Comparison of ENCODE assay signal across 8 cellular contexts in genomic region chr14:68979722-68980552, GRCh38. TPM values are rescaled to one million over a fixed set of nuclear protein-coding genes. Genes with fewer than 3 reads are reported as not detected.
DNase-seq lines count a peak whose midpoint lies in the region; ATAC-seq, FAIRE-seq and TF ChIP-seq lines count a peak whose summit lies in the region.

No MANE protein-coding gene starts in this region.

- H3K36me3 ChIP-seq in brain microvascular endothelial cell (replicated peaks) (peaks cover 30% of the 10 kb centered on the region), kidney (ENCODE audit: control insufficient read depth in 1 of 2, insufficient read depth in 2 of 2, low read length in 2 of 2) (no peaks in the 10 kb centered on the region)

- H3K4me3 ChIP-seq in brain microvascular endothelial cell (ENCODE audit: low read depth, low read length) (peak overlapping the region; percentile 96), kidney (ENCODE audit: low read length in 2 of 2) (peak overlapping the region; percentile 35 to 84)

- no peak for TF ChIP-seq POLR2A in erythroblast (IDR thresholded peaks at IDR 0.05; ENCODE audit: low read length)

- H3K9me3 Mint-ChIP-seq in T-helper 2 cell treated with Interferon-gamma antibody and Interleukin-4, amounts not matched to agents 5 μg/mL and 100 μg/mL, for 36 hours: no peaks in the 10 kb centered on the region
- H3K9me3 Mint-ChIP-seq in stimulated activated memory B cell treated with anti-CD40 and anti-IgM and Interleukin-4, amounts not matched to agents 10 μg/mL and 1 μg/mL and 100 μg/mL, for 72 hours: no peaks in the 10 kb centered on the region

- no peak for ATAC-seq in stimulated activated memory B cell treated with anti-CD40 and anti-IgM and Interleukin-4, amounts not matched to agents 10 μg/mL and 1 μg/mL and 100 μg/mL, for 72 hours

- no peaks in the 10 kb centered on the region for H3K9me3 ChIP-seq in kidney (ENCODE audit: control insufficient read depth in 1 of 2, low read length in 2 of 2)

- DNase-seq in T-helper 2 cell treated with Interferon-gamma antibody and Interleukin-4, amounts not matched to agents 5 μg/mL and 100 μg/mL, for 36 hours (ENCODE audit: low spot score): no peak
- DNase-seq in T-helper 2 cell: no peak
- peak; percentile 43 for DNase-seq in NCI-H345 treated with DMSO at 0.1 percent for 48 hours (lab: John Stamatoyannopoulos, UW; ENCODE audit: unreplicated experiment)
- DNase-seq in brain microvascular endothelial cell: no peak
- DNase-seq in kidney: peak; percentile 89
- no peak for DNase-seq in amygdala (lab: John Stamatoyannopoulos, UW)
- DNase-seq in erythroblast (lab: John Stamatoyannopoulos, UW): no peak

- H3K36me3 Mint-ChIP-seq in T-helper 2 cell treated with Interferon-gamma antibody and Interleukin-4, amounts not matched to agents 5 μg/mL and 100 μg/mL, for 36 hours (ENCODE audit: low read depth): peaks cover 20% of the 10 kb centered on the region
- H3K36me3 Mint-ChIP-seq in stimulated activated memory B cell treated with anti-CD40 and anti-IgM and Interleukin-4, amounts not matched to agents 10 μg/mL and 1 μg/mL and 100 μg/mL, for 72 hours: no peaks in the 10 kb centered on the region

- peak overlapping the region; percentile 46 to 58 for H3K9ac ChIP-seq in kidney (ENCODE audit: low read length in 2 of 2)

- in situ Hi-C loops in brain microvascular endothelial cell (cut with HindIII; ENCODE audit: low pct_ligation_motif_present, low sequenced_read_pairs): no loop called here

- peak overlapping the region; percentile 97 for H3K27ac ChIP-seq in brain microvascular endothelial cell
- peak overlapping the region; percentile 78 to 96 for H3K27ac ChIP-seq in kidney (ENCODE audit: low read depth in 2 of 2, low read length in 2 of 2)

- intact Hi-C loops in kidney (cut with DNase I): no loop called here

- H3K27ac Mint-ChIP-seq in T-helper 2 cell treated with Interferon-gamma antibody and Interleukin-4, amounts not matched to agents 5 μg/mL and 100 μg/mL, for 36 hours: peak overlapping the region; percentile 21
- no peak overlapping the region for H3K27ac Mint-ChIP-seq in stimulated activated memory B cell treated with anti-CD40 and anti-IgM and Interleukin-4, amounts not matched to agents 10 μg/mL and 1 μg/mL and 100 μg/mL, for 72 hours

- no peak for FAIRE-seq in kidney (lab: Jason Lieb, UNC)

- H3K4me3 Mint-ChIP-seq in T-helper 2 cell treated with Interferon-gamma antibody and Interleukin-4, amounts not matched to agents 5 μg/mL and 100 μg/mL, for 36 hours: peak overlapping the region; percentile 88
- H3K4me3 Mint-ChIP-seq in stimulated activated memory B cell treated with anti-CD40 and anti-IgM and Interleukin-4, amounts not matched to agents 10 μg/mL and 1 μg/mL and 100 μg/mL, for 72 hours: peak overlapping the region; percentile 77

- H3K4me1 ChIP-seq in kidney (ENCODE audit: control insufficient read depth in 1 of 2, insufficient read depth in 1 of 2, low read depth in 1 of 2, low read length in 2 of 2): peaks cover 5 to 6% of the 10 kb centered on the region in 2 donors

- no peaks in the 10 kb centered on the region for H3K27me3 ChIP-seq in brain microvascular endothelial cell (replicated peaks)

- peaks cover 24% of the 10 kb centered on the region for H3K4me1 Mint-ChIP-seq in T-helper 2 cell treated with Interferon-gamma antibody and Interleukin-4, amounts not matched to agents 5 μg/mL and 100 μg/mL, for 36 hours (ENCODE audit: low read depth)
- H3K4me1 Mint-ChIP-seq in stimulated activated memory B cell treated with anti-CD40 and anti-IgM and Interleukin-4, amounts not matched to agents 10 μg/mL and 1 μg/mL and 100 μg/mL, for 72 hours: peaks cover 14% of the 10 kb centered on the region

- TF ChIP-seq CTCF in brain microvascular endothelial cell (IDR thresholded peaks at IDR 0.05; ENCODE audit: low read depth, low read length, missing control alignments) (no peak), kidney (IDR thresholded peaks at IDR 0.05; ENCODE audit: borderline replicate concordance, extremely low read depth, insufficient read depth) (no peak)

- H3K27me3 Mint-ChIP-seq in T-helper 2 cell treated with Interferon-gamma antibody and Interleukin-4, amounts not matched to agents 5 μg/mL and 100 μg/mL, for 36 hours (ENCODE audit: low read depth): peaks cover 27% of the 10 kb centered on the region
- H3K27me3 Mint-ChIP-seq in stimulated activated memory B cell treated with anti-CD40 and anti-IgM and Interleukin-4, amounts not matched to agents 10 μg/mL and 1 μg/mL and 100 μg/mL, for 72 hours: peaks cover 65% of the 10 kb centered on the region

RNA-seq across cellular contexts. Expression of gene ACTN1, which starts 0.8 kb away (rescaled TPM):
- total RNA-seq in kidney: 184 TPM
- 20.1 TPM for polyA plus RNA-seq in kidney (ENCODE audit: insufficient read depth, low read depth, low replicate concordance)

Comparison
In these comparisons a context has a peak if more than half of its experiments do, and no peak if none do; other contexts are left out.
1. DNase-seq: peak in NCI-H345 treated with DMSO at 0.1 percent for 48 hours (single experiment) and kidney (single experiment); none in T-helper 2 cell treated with Interferon-gamma antibody and Interleukin-4, amounts not matched to agents 5 μg/mL and 100 μg/mL, for 36 hours (single experiment), T-helper 2 cell (0 of 5), brain microvascular endothelial cell (single experiment), amygdala (0 of 56) and erythroblast (0 of 2).